8 cellular contexts compared by ENCODE assay signal in the genomic region with DNA sequence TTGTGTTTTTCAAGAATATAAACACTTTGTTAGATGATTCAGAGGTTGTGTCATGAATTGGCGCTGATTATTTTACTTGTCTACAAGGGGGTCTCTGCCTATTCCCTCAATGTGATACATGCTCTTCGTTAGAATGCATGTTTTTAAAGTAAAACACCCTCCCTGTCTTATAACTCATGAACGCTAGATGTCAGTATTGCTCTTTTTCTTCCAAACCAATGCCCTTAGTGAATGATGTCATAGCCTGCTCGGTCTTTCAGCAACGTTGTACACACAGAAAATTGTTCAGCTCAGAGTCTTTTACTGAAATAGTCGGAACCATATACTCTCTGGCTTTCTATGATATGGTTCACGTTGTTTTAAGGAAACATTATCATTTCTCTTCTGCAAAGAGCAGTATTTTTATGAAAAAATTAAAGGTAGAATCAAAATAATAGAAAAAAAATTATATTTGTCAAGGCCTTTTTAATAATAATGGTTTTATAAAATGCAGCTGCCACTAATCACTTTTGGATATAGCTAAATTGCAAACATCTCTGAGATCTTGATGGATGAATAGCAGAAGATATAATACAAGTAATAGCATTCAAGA.
A peak's percentile ranks its signal among the peaks of the same experiment; 100 is the strongest.
DNase-seq lines count a peak whose midpoint lies in the region; ATAC-seq and TF ChIP-seq lines count a peak whose summit lies in the region.

No MANE protein-coding gene starts in this region.

- WGBS in upper lobe of left lung, 2 donors: 1 to 2% methylated on average over 7 of the region's 7 CpGs

- H3K4me1 Mint-ChIP-seq in activated naive CD4-positive, alpha-beta T cell treated with anti-CD3 and anti-CD28 coated beads for 36 hours (ENCODE audit: low read depth): peaks cover 2% of the 10 kb centered on the region

- H3K27ac ChIP-seq in upper lobe of left lung: no peak overlapping the region

- TF ChIP-seq POLR2A in upper lobe of left lung (IDR thresholded peaks at IDR 0.05): no peak

- peaks cover 0 to 4% (median 1%) of the 10 kb centered on the region in 4 donors for H3K4me1 ChIP-seq in upper lobe of left lung

- no peaks in the 10 kb centered on the region for H3K9me3 ChIP-seq in upper lobe of left lung

- TF ChIP-seq CTCF in cardiac fibroblast (IDR thresholded peaks at IDR 0.05; ENCODE audit: low read depth, low read length) (peak; percentile 72), upper lobe of left lung (IDR thresholded peaks at IDR 0.05) (peak in 5 of 6 experiments; percentile 45 to 69 (median 56))

- ATAC-seq in GM21723 (IDR thresholded peaks at IDR 0.05; ENCODE audit: unreplicated experiment) (peak; percentile 100), upper lobe of left lung (ENCODE audit: low FRiP score in 2 of 2) (peak in 1 of 2 donors; percentile 89)

- no peak for TF ChIP-seq EP300 in upper lobe of left lung (IDR thresholded peaks at IDR 0.05)

- no peaks in the 10 kb centered on the region for H3K36me3 Mint-ChIP-seq in activated naive CD4-positive, alpha-beta T cell treated with anti-CD3 and anti-CD28 coated beads for 36 hours (ENCODE audit: low read depth)

- no peaks in the 10 kb centered on the region for H3K9me3 Mint-ChIP-seq in activated naive CD4-positive, alpha-beta T cell treated with anti-CD3 and anti-CD28 coated beads for 36 hours

- H3K4me3 Mint-ChIP-seq in activated naive CD4-positive, alpha-beta T cell treated with anti-CD3 and anti-CD28 coated beads for 36 hours: no peak overlapping the region

- intact Hi-C loops in activated naive CD4-positive, alpha-beta T cell treated with anti-CD3 and anti-CD28 coated beads for 36 hours (cut with micrococcal nuclease): loop anchor here (1.0 to 2.0 kb wide), 6 partner anchors 85 to 1988 kb away; no protein-coding TSS in a partner anchor

- no peaks in the 10 kb centered on the region for H3K36me3 ChIP-seq in upper lobe of left lung

- no peak overlapping the region for H3K27ac Mint-ChIP-seq in activated naive CD4-positive, alpha-beta T cell treated with anti-CD3 and anti-CD28 coated beads for 36 hours

- H3K27me3 ChIP-seq in upper lobe of left lung: no peaks in the 10 kb centered on the region

- H3K27me3 Mint-ChIP-seq in activated naive CD4-positive, alpha-beta T cell treated with anti-CD3 and anti-CD28 coated beads for 36 hours (ENCODE audit: low read depth): no peaks in the 10 kb centered on the region

- CTCF ChIA-PET in activated naive CD4-positive, alpha-beta T cell treated with anti-CD3 and anti-CD28 coated beads for 36 hours (lab: Charles Lee): interaction anchor here (0.8 to 0.9 kb wide), 2 partner anchors 23 to 889 kb away, joined by 3 read pairs; no protein-coding TSS in a partner anchor

- H3K4me3 ChIP-seq in cardiac fibroblast (replicated peaks in 1 of 2; ENCODE audit: low read depth in 2 of 2, low read length in 2 of 2) (no peak overlapping the region), upper lobe of left lung (no peak overlapping the region)

- peak; percentile 8 for DNase-seq in activated naive CD4-positive, alpha-beta T cell treated with anti-CD3 and anti-CD28 coated beads for 36 hours
- no peak for DNase-seq in activated naive CD4-positive, alpha-beta T cell treated with Interleukin-2 at 50 U/mL for 16 hours
- peak; percentile 68 for DNase-seq in HT1080 (ENCODE audit: low read depth)
- peak; percentile 20 to 61 for DNase-seq in NOMO-1 (lab: John Stamatoyannopoulos, UW; ENCODE audit: unreplicated experiment in 2 of 2)
- peak; percentile 86 to 87 for DNase-seq in cardiac fibroblast (ENCODE audit: low read depth in 2 of 2)
- peak; percentile 70 for DNase-seq in kidney tubule cell (ENCODE audit: low spot score)
- no peak for DNase-seq in upper lobe of left lung

Comparison
In these comparisons a context has a peak if more than half of its experiments do, and no peak if none do; other contexts are left out.
1. DNase-seq: peak in activated naive CD4-positive, alpha-beta T cell treated with anti-CD3 and anti-CD28 coated beads for 36 hours (single experiment), HT1080 (single experiment), NOMO-1 (2 of 2), cardiac fibroblast (2 of 2) and kidney tubule cell (single experiment); none in activated naive CD4-positive, alpha-beta T cell treated with Interleukin-2 at 50 U/mL for 16 hours (single experiment) and upper lobe of left lung (0 of 2).